ENCODE assay signal across 19 cellular contexts in the genomic region with DNA sequence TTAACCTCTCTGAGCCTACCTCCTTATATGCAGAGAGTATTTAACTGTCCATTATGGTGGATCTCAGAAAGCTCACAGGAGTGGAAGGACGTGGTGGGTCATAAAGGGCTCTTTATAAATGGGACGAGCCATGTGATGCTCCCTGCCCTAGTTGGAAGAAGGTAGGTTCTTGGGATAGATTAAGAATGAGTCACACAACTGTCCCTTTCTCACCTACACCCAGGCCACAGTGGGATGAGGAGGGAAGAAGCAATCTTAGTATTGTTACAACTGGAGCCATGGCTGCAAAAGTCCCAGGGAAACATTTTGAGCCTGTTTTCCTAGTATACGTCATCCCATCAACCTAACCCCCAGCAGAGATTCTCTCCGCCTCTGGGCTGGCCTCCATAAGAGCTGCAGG.
"Had no signal": no experiment of that assay in that cellular context is flagged by ENCODE, and none has a peak within 500 bp of the region (broad histone marks: within the 10 kb centered on the region; RNA-seq: fewer than 3 reads in every experiment).

No MANE protein-coding gene starts in this region.

- H3K79me2 ChIP-seq: hepatocyte had no signal

- H3K4me1 ChIP-seq: colonic mucosa, thyroid gland, upper lobe of left lung had no signal

- H3K4me3 ChIP-seq: colonic mucosa, hepatocyte, mucosa of descending colon, ovary, smooth muscle cell, suprapubic skin, thyroid gland, upper lobe of left lung, vagina had no signal

- H3K9me3 ChIP-seq: colonic mucosa, mucosa of descending colon, ovary, suprapubic skin, thyroid gland, upper lobe of left lung, vagina had no signal

- H2AFZ ChIP-seq: hepatocyte had no signal

- H3K36me3 ChIP-seq: colonic mucosa, ovary, suprapubic skin, thyroid gland, upper lobe of left lung, vagina had no signal

- H3K27ac ChIP-seq: colonic mucosa, hepatocyte, ovary, suprapubic skin, thyroid gland, upper lobe of left lung, vagina had no signal

- H3K4me2 ChIP-seq: hepatocyte, smooth muscle cell had no signal

- ATAC-seq: left lobe of liver; mucosa of descending colon; naive thymus-derived CD8-positive, alpha-beta T cell; stimulated activated naive CD8-positive, alpha-beta T cell treated with anti-CD3 and anti-CD28 coated beads, Interleukin-15, Interleukin-2, amounts not matched to agents 100 U/mL and 50 U/mL, for 24 hours had no signal

- DNase-seq: colonic mucosa; effector CD4-positive, alpha-beta T cell; foreskin melanocyte; head of caudate nucleus; kidney glomerular epithelial cell; mammary epithelial cell; mucosa of descending colon; naive thymus-derived CD8-positive, alpha-beta T cell; ovary; right cardiac atrium; stimulated activated CD4-positive, alpha-beta T cell treated with anti-CD3 and anti-CD28 coated beads, Interleukin-2, amount 100 ng/mL, for 48 hours; stimulated activated naive CD8-positive, alpha-beta T cell treated with anti-CD3 and anti-CD28 coated beads, Interleukin-15, Interleukin-2, amounts not matched to agents 100 U/mL and 50 U/mL, for 24 hours; thyroid gland; upper lobe of left lung had no signal

- H3K27me3 ChIP-seq: colonic mucosa, hepatocyte, ovary, suprapubic skin, thyroid gland, upper lobe of left lung, vagina had no signal
